8 cellular contexts compared by ENCODE assay signal in genomic region chr19:37719927-37720265, GRCh38. TPM values are rescaled to one million over a fixed set of nuclear protein-coding genes. Genes with fewer than 3 reads are reported as not detected.
DNase-seq lines count a peak whose midpoint lies in the region; ATAC-seq and TF ChIP-seq lines count a peak whose summit lies in the region.

No MANE protein-coding gene starts in this region.

- no peaks in the 10 kb centered on the region for H3K27me3 ChIP-seq in right lobe of liver
- no peaks in the 10 kb centered on the region for H3K27me3 ChIP-seq in tibial artery

- H3K27ac ChIP-seq in angular gyrus (ENCODE audit: low read depth, low read length) (peak overlapping the region; percentile 81), right lobe of liver (no peak overlapping the region), tibial artery (peak overlapping the region; percentile 82 to 83)

- no peak for ATAC-seq in activated CD8-positive, alpha-beta memory T cell treated with anti-CD3 and anti-CD28 coated beads, Interleukin-2, amount 10 ng/mL, durations not matched to agents 7 days and 5 days
- ATAC-seq in right lobe of liver (no peak), GM21723 (IDR thresholded peaks at IDR 0.05; ENCODE audit: unreplicated experiment) (no peak), HG03139 (IDR thresholded peaks at IDR 0.05; ENCODE audit: unreplicated experiment) (no peak)

- H3K4me1 Mint-ChIP-seq in activated CD8-positive, alpha-beta memory T cell treated with anti-CD3 and anti-CD28 coated beads, Interleukin-2, amount 10 ng/mL, durations not matched to agents 7 days and 5 days, result peaks cover 12% of the 10 kb centered on the region

- TF ChIP-seq CTCF in right lobe of liver (IDR thresholded peaks at IDR 0.05) (no peak), tibial artery (IDR thresholded peaks at IDR 0.05) (no peak), GM20000 (IDR thresholded peaks at IDR 0.05; ENCODE audit: extremely low read depth, missing control alignments) (no peak)

- H3K9me3 ChIP-seq in right lobe of liver, result no peaks in the 10 kb centered on the region
- no peaks in the 10 kb centered on the region for H3K9me3 ChIP-seq in tibial artery

- no peaks in the 10 kb centered on the region for H3K27me3 Mint-ChIP-seq in activated CD8-positive, alpha-beta memory T cell treated with anti-CD3 and anti-CD28 coated beads, Interleukin-2, amount 10 ng/mL, durations not matched to agents 7 days and 5 days

- intact Hi-C loops in right lobe of liver (cut with DNase I) (no loop called here), tibial artery (cut with DNase I; ENCODE audit: low total_unique reads) (no loop called here)

- peak overlapping the region; percentile 88 for H3K4me3 Mint-ChIP-seq in activated CD8-positive, alpha-beta memory T cell treated with anti-CD3 and anti-CD28 coated beads, Interleukin-2, amount 10 ng/mL, durations not matched to agents 7 days and 5 days

- CTCF ChIA-PET in activated CD8-positive, alpha-beta memory T cell treated with anti-CD3 and anti-CD28 coated beads, Interleukin-2, amount 10 ng/mL, durations not matched to agents 7 days and 5 days (lab: Charles Lee), result interaction anchor here (0.6 to 0.7 kb wide), 2 partner anchors 45 to 56 kb away, joined by 3 read pairs; no protein-coding TSS in a partner anchor

- TF ChIP-seq POLR2A in right lobe of liver (IDR thresholded peaks at IDR 0.05), result no peak

- peak overlapping the region; percentile 88 for H3K27ac Mint-ChIP-seq in activated CD8-positive, alpha-beta memory T cell treated with anti-CD3 and anti-CD28 coated beads, Interleukin-2, amount 10 ng/mL, durations not matched to agents 7 days and 5 days

- DNase-seq in activated CD8-positive, alpha-beta memory T cell treated with anti-CD3 and anti-CD28 coated beads, Interleukin-2, amount 10 ng/mL, durations not matched to agents 7 days and 5 days, result no peak
- DNase-seq in activated CD8-positive, alpha-beta memory T cell treated with anti-CD3 and anti-CD28 coated beads, Interleukin-2, amount 50 U/mL, for 4 hours, result no peak
- DNase-seq in right lobe of liver, result no peak
- DNase-seq in tibial artery, result no peak
- DNase-seq in GM20000 (ENCODE audit: low spot score), result no peak

- WGBS in right lobe of liver (ENCODE audit: insufficient coverage, low coverage, low lambda C conversion rate, missing lambda C conversion rate), result 9% methylated on average over 6 of the region's 8 CpGs

- H3K4me3 ChIP-seq in right lobe of liver, result peak overlapping the region; percentile 54 to 77 (median 61)
- peak overlapping the region; percentile 82 to 95 for H3K4me3 ChIP-seq in tibial artery

- no peaks in the 10 kb centered on the region for H3K4me1 ChIP-seq in right lobe of liver
- peaks cover 0 to 11% (median 8%) of the 10 kb centered on the region in 4 donors for H3K4me1 ChIP-seq in tibial artery

- H3K9me3 Mint-ChIP-seq in activated CD8-positive, alpha-beta memory T cell treated with anti-CD3 and anti-CD28 coated beads, Interleukin-2, amount 10 ng/mL, durations not matched to agents 7 days and 5 days (ENCODE audit: low read depth), result peaks cover 6% of the 10 kb centered on the region

- H3K36me3 ChIP-seq in right lobe of liver (no peaks in the 10 kb centered on the region), tibial artery (peaks cover 0 to 8% (median 4%) of the 10 kb centered on the region in 3 donors)

- peaks cover 26% of the 10 kb centered on the region for H3K36me3 Mint-ChIP-seq in activated CD8-positive, alpha-beta memory T cell treated with anti-CD3 and anti-CD28 coated beads, Interleukin-2, amount 10 ng/mL, durations not matched to agents 7 days and 5 days

RNA-seq across cellular contexts. Expression of gene ZNF607, which starts 0.3 kb away (rescaled TPM):
- 1 to 10 TPM; 4.4 to 6.6 TPM for total RNA-seq in activated CD8-positive, alpha-beta memory T cell treated with anti-CD3 and anti-CD28 coated beads, Interleukin-2, amount 10 ng/mL, durations not matched to agents 7 days and 5 days
- total RNA-seq in right lobe of liver, result 1 to 10 TPM in 1 of 6 experiments, under 1 TPM in 5; 0.37 to 1.9 (median 0.79) TPM

RNA-seq across cellular contexts. Expression of gene ZNF573, which starts 59.5 kb away (rescaled TPM):
- 1 to 10 TPM; 7.1 TPM for total RNA-seq in activated CD8-positive, alpha-beta memory T cell treated with anti-CD3 and anti-CD28 coated beads, Interleukin-2, amount 10 ng/mL, durations not matched to agents 7 days and 5 days
- total RNA-seq in right lobe of liver, result 1 to 10 TPM; 1.9 to 7.1 (median 3.3) TPM

Comparison
In these comparisons a context has a peak if more than half of its experiments do, and no peak if none do; other contexts are left out.
1. H3K27ac ChIP-seq: peak in angular gyrus (single experiment) and tibial artery (2 of 2); none in right lobe of liver (0 of 3).